In the genomic region with DNA sequence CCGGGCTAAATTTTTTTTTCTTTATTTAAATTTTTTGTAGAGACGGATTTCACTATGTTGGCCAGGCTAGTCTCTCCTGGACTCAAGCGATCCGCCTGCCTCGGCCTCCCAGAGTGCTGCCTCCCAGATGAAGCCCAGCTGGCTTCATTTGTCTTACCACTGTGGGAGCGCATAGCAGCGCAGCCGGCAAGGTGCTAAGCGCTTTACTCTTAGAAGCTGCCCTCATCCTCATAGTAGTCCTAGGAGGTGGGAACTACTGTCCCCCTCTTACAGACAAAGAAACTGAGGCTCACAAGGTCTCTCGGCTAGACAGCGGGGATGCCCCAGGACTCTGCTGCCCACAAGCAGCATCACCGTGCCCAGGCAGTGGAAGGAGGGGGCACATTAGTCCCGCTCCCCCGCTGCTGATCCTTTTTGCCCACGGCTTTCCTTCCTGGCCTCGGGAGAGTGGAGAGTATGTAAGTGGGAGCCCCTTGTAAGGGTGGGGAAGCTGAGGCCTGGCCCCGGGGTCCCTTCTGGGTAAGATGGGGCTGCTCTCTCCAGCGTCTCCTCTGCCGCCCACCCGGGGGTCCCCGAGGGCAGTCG, we compare ENCODE assay signal across 8 cellular contexts. TPM values are rescaled to one million over a fixed set of nuclear protein-coding genes. Genes with fewer than 3 reads are reported as not detected.
DNase-seq lines count a peak whose midpoint lies in the region; ATAC-seq and FAIRE-seq lines count a peak whose summit lies in the region.

No MANE protein-coding gene starts in this region.

- H3K27ac Mint-ChIP-seq in activated naive CD8-positive, alpha-beta T cell: no peak overlapping the region

- ATAC-seq in GM21529 (IDR thresholded peaks at IDR 0.05; ENCODE audit: unreplicated experiment): no peak

- DNase-seq in small intestine (peak; percentile 42), DMS153 (lab: John Stamatoyannopoulos, UW) (no peak), Kasumi-1 (lab: John Stamatoyannopoulos, UW) (no peak), COLO829 (ENCODE audit: low spot score) (no peak)

- WGBS in HUES64: 23% methylated on average over 22 of the region's 22 CpGs
- 3 to 19% (median 14%) methylated on average over 20 to 22 of the region's 22 CpGs for WGBS in small intestine, 3 donors

- H3K4me1 Mint-ChIP-seq in activated naive CD8-positive, alpha-beta T cell (ENCODE audit: low read depth): peaks cover 7% of the 10 kb centered on the region

- H3K4me3 ChIP-seq in HUES64 (ENCODE audit: low read length): peak overlapping the region; percentile 59
- peak overlapping the region; percentile 39 for H3K4me3 ChIP-seq in iPS-11a (ENCODE audit: low read depth, low read length)
- peak overlapping the region; percentile 73 to 78 for H3K4me3 ChIP-seq in small intestine (ENCODE audit: low read depth in 1 of 2, low read length in 2 of 2)

- no peaks in the 10 kb centered on the region for H3K9me3 ChIP-seq in HUES64 (ENCODE audit: insufficient read depth, low read depth, low read length)
- H3K9me3 ChIP-seq in small intestine (ENCODE audit: control insufficient read depth, low read depth): no peaks in the 10 kb centered on the region

- peak overlapping the region; percentile 79 for H3K4me3 Mint-ChIP-seq in activated naive CD8-positive, alpha-beta T cell

- peaks cover 44% of the 10 kb centered on the region for H3K27me3 ChIP-seq in HUES64 (ENCODE audit: insufficient read depth, low read length)
- H3K27me3 ChIP-seq in small intestine (ENCODE audit: control insufficient read depth in 2 of 2, insufficient read depth in 2 of 2, low read length in 2 of 2): peaks cover 0 to 3% of the 10 kb centered on the region in 2 donors

- H3K36me3 ChIP-seq in HUES64 (ENCODE audit: insufficient read depth, low read length): no peaks in the 10 kb centered on the region
- no peaks in the 10 kb centered on the region for H3K36me3 ChIP-seq in small intestine (ENCODE audit: control insufficient read depth in 2 of 2, insufficient read depth in 2 of 2, low read length in 2 of 2)

- no peak overlapping the region for H3K27ac ChIP-seq in HUES64 (ENCODE audit: low read depth, low read length)
- H3K27ac ChIP-seq in small intestine (ENCODE audit: low read depth in 1 of 2, low read length in 1 of 2): peak overlapping the region; percentile 67 to 85

- H3K9me3 Mint-ChIP-seq in activated naive CD8-positive, alpha-beta T cell (ENCODE audit: low read depth): no peaks in the 10 kb centered on the region

- peaks cover 25% of the 10 kb centered on the region for H3K27me3 Mint-ChIP-seq in activated naive CD8-positive, alpha-beta T cell

- FAIRE-seq in small intestine (lab: Jason Lieb, UNC): no peak

- H3K4me1 ChIP-seq in HUES64 (ENCODE audit: insufficient read depth, low read length): no peaks in the 10 kb centered on the region
- H3K4me1 ChIP-seq in small intestine (ENCODE audit: control insufficient read depth in 2 of 2, insufficient read depth in 1 of 2, low read depth in 1 of 2, low read length in 1 of 2): peaks cover 0 to 2% of the 10 kb centered on the region in 2 donors

- no peaks in the 10 kb centered on the region for H3K36me3 Mint-ChIP-seq in activated naive CD8-positive, alpha-beta T cell

- H3K9ac ChIP-seq in HUES64 (ENCODE audit: low read depth, low read length): peak overlapping the region; percentile 46; the same call in 1 of the 2 replicates

RNA-seq across cellular contexts. Expression of a gene that starts 0.7 kb away (rescaled TPM):
- 4.8 TPM for polyA plus RNA-seq in HUES64 (2013, experiment 1 of 2)
- polyA plus RNA-seq in HUES64 (2013, experiment 2 of 2): 7.3 TPM
- 100 to 1,000 TPM; 221 to 414 (median 262) TPM for polyA plus RNA-seq in small intestine

RNA-seq across cellular contexts. Expression of a gene that starts 14.2 kb away (rescaled TPM):
- 0.20 TPM for polyA plus RNA-seq in HUES64 (2013, experiment 1 of 2)
- polyA plus RNA-seq in HUES64 (2013, experiment 2 of 2): 1.1 TPM
- 1 to 10 TPM in 2 of 3 donors, not detected in 1; 1.6 to 2.9 TPM for polyA plus RNA-seq in small intestine

RNA-seq across cellular contexts. Expression of a gene that starts 29.8 kb away (rescaled TPM):
- polyA plus RNA-seq in HUES64 (2013, experiment 1 of 2): 3.5 TPM
- 5.0 TPM for polyA plus RNA-seq in HUES64 (2013, experiment 2 of 2)
- 1 to 10 TPM in 2 of 3 donors, not detected in 1; 1.1 to 1.2 TPM for polyA plus RNA-seq in small intestine
